9 cellular contexts compared by ENCODE assay signal in genomic region chr4:144787365-144788263, GRCh38.
DNase-seq lines count a peak whose midpoint lies in the region; ATAC-seq and TF ChIP-seq lines count a peak whose summit lies in the region.
"Had no signal": no experiment of that assay in that cellular context is flagged by ENCODE, and none has a peak within 500 bp of the region (broad histone marks: within the 10 kb centered on the region; RNA-seq: fewer than 3 reads in every experiment).

No MANE protein-coding gene starts in this region.

- no peaks in the 10 kb centered on the region for H3K36me3 ChIP-seq in adipocyte (ENCODE audit: control insufficient read depth, insufficient read depth, low read length, severe bottlenecking)

- H3K27ac Mint-ChIP-seq in T-helper 2 cell treated with Interferon-gamma antibody and Interleukin-4, amounts not matched to agents 5 μg/mL and 100 μg/mL, for 36 hours = no peak overlapping the region
- H3K27ac Mint-ChIP-seq: immature natural killer cell had no signal

- no peak overlapping the region for H3K27ac ChIP-seq in C4-2B

- H3K4me3 ChIP-seq in adipocyte (ENCODE audit: low read length) = peak overlapping the region; percentile 14

- peak overlapping the region; percentile 9 for H3K9ac ChIP-seq in adipocyte (ENCODE audit: low read length)

- peaks cover 3% of the 10 kb centered on the region for H3K27me3 Mint-ChIP-seq in T-helper 2 cell treated with Interferon-gamma antibody and Interleukin-4, amounts not matched to agents 5 μg/mL and 100 μg/mL, for 36 hours (ENCODE audit: low read depth)

- no peaks in the 10 kb centered on the region for H3K9me3 ChIP-seq in adipocyte (ENCODE audit: control insufficient read depth, low read length)

- TF ChIP-seq CTCF in C4-2B (conservative IDR thresholded peaks at IDR 0.05) = peak; percentile 70

- no peaks in the 10 kb centered on the region for H3K36me3 Mint-ChIP-seq in T-helper 2 cell treated with Interferon-gamma antibody and Interleukin-4, amounts not matched to agents 5 μg/mL and 100 μg/mL, for 36 hours (ENCODE audit: low read depth)
- H3K36me3 Mint-ChIP-seq: immature natural killer cell had no signal

- H3K27me3 ChIP-seq in adipocyte (replicated peaks; ENCODE audit: control insufficient read depth, insufficient read depth, low read length) = no peaks in the 10 kb centered on the region

- peak; percentile 39 for DNase-seq in HT1080 (ENCODE audit: low read depth)
- DNase-seq in adipocyte (ENCODE audit: low read depth) = peak; percentile 62
- DNase-seq in kidney tubule cell (ENCODE audit: low spot score) = peak; percentile 38
- DNase-seq in NCI-H2171 treated with DMSO at 0.1 percent for 48 hours (lab: John Stamatoyannopoulos, UW) = no peak
- no peak for DNase-seq in T-helper 2 cell treated with Interferon-gamma antibody and Interleukin-4, amounts not matched to agents 5 μg/mL and 100 μg/mL, for 36 hours (ENCODE audit: low spot score)

- H3K4me3 Mint-ChIP-seq in T-helper 2 cell treated with Interferon-gamma antibody and Interleukin-4, amounts not matched to agents 5 μg/mL and 100 μg/mL, for 36 hours = no peak overlapping the region
- H3K4me3 Mint-ChIP-seq: immature natural killer cell had no signal

- no peaks in the 10 kb centered on the region for H3K9me3 Mint-ChIP-seq in T-helper 2 cell treated with Interferon-gamma antibody and Interleukin-4, amounts not matched to agents 5 μg/mL and 100 μg/mL, for 36 hours

- H3K4me1 ChIP-seq in adipocyte (ENCODE audit: control insufficient read depth, insufficient read depth, low read length) = peaks cover 28% of the 10 kb centered on the region

- H3K4me1 Mint-ChIP-seq in T-helper 2 cell treated with Interferon-gamma antibody and Interleukin-4, amounts not matched to agents 5 μg/mL and 100 μg/mL, for 36 hours (ENCODE audit: low read depth) = no peaks in the 10 kb centered on the region
- H3K4me1 Mint-ChIP-seq: immature natural killer cell had no signal

- ATAC-seq in GM19035 (IDR thresholded peaks at IDR 0.05; ENCODE audit: unreplicated experiment) = peak; percentile 76
- ATAC-seq in HG03520 (IDR thresholded peaks at IDR 0.05; ENCODE audit: unreplicated experiment) = no peak

Comparison
In these comparisons a context has a peak if more than half of its experiments do, and no peak if none do; other contexts are left out.
1. DNase-seq: peak in HT1080 (single experiment), adipocyte (single experiment) and kidney tubule cell (single experiment); none in NCI-H2171 treated with DMSO at 0.1 percent for 48 hours (single experiment) and T-helper 2 cell treated with Interferon-gamma antibody and Interleukin-4, amounts not matched to agents 5 μg/mL and 100 μg/mL, for 36 hours (single experiment).